ENCODE assay signal across 1 cellular context in genomic region chr1:17631410-17631809, GRCh38.
TF ChIP-seq lines count a peak whose summit lies in the region.

No MANE protein-coding gene starts in this region.

TF ChIP-seq in H1, 55 proteins besides CTCF, POLR2A, EP300 and RAD21:
- TF ChIP-seq TAF7 (optimal IDR thresholded peaks at IDR 0.05; ENCODE audit: borderline replicate concordance, low read depth, low read length) (no peak), SP1 (IDR thresholded peaks at IDR 0.05; ENCODE audit: low read depth, low read length) (no peak), CREB1 (IDR thresholded peaks at IDR 0.05) (no peak), RNF2 (IDR thresholded peaks at IDR 0.05; ENCODE audit: borderline replicate concordance, low read depth, low read length, missing control alignments, poor library complexity, severe bottlenecking) (no peak), RBBP5 (IDR thresholded peaks at IDR 0.05; ENCODE audit: borderline replicate concordance, low read depth, low read length) (no peak)
